Comparison of ENCODE assay signal across 8 cellular contexts in the genomic region with DNA sequence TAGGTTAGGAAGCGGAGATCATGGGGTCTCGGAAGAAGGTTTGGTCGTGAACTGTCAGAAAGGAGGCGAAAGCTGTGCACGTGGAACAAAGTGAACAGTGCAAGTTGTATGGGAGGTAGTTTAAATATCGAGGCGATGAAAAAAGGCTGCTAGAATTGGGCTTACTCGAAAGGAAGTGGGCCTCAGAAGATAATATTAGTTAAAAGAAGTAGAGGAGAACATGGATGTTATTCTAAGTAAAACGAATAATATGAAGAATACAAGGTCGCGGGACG. TPM values are rescaled to one million over a fixed set of nuclear protein-coding genes. Genes with fewer than 3 reads are reported as not detected.
A peak's percentile ranks its signal among the peaks of the same experiment; 100 is the strongest.
DNase-seq lines count a peak whose midpoint lies in the region; ATAC-seq and TF ChIP-seq lines count a peak whose summit lies in the region.

No MANE protein-coding gene starts in this region.

- peak overlapping the region; percentile 61 for H3K4ac ChIP-seq in IMR-90 (ENCODE audit: low read depth, low read length)

- no peak overlapping the region for H3K18ac ChIP-seq in IMR-90 (ENCODE audit: low read depth, low read length)

- TF ChIP-seq POLR2A in IMR-90 (IDR thresholded peaks at IDR 0.05; ENCODE audit: low read depth, low read length) = no peak

- H3K4me3 ChIP-seq in DND-41 (ENCODE audit: low read depth in 1 of 2, low read length in 2 of 2) (peak overlapping the region; percentile 91 to 93; a peak in 3 of 4 replicates), IMR-90 (ENCODE audit: insufficient read depth, low read depth, low read length) (peak overlapping the region; percentile 89), choroid plexus epithelial cell (ENCODE audit: low read depth, low read length) (peak overlapping the region; percentile 90)
- peak overlapping the region; percentile 94 for H3K4me3 ChIP-seq in naive thymus-derived CD4-positive, alpha-beta T cell (ENCODE audit: low read length)

- peaks cover 0 to 20% (median 4%) of the 10 kb centered on the region in 5 donors for H3K36me3 Mint-ChIP-seq in naive thymus-derived CD4-positive, alpha-beta T cell

- H3K23ac ChIP-seq in IMR-90 (ENCODE audit: low read depth, low read length) = peak overlapping the region; percentile 19

- H3K9me3 Mint-ChIP-seq in naive thymus-derived CD4-positive, alpha-beta T cell = peaks cover 0 to 2% (median 0%) of the 10 kb centered on the region in 11 donors

- peak overlapping the region; percentile 68 for H3K27ac ChIP-seq in DND-41 (ENCODE audit: low read length)
- peak overlapping the region; percentile 70 for H3K27ac ChIP-seq in IMR-90 (ENCODE audit: insufficient read depth, low read length)
- H3K27ac ChIP-seq in naive thymus-derived CD4-positive, alpha-beta T cell (ENCODE audit: low read depth, low read length) = peak overlapping the region; percentile 89

- H3K14ac ChIP-seq in IMR-90 (replicated peaks; ENCODE audit: low read depth, low read length) = peak overlapping the region; percentile 35

- peak overlapping the region; percentile 89 for H3K4me2 ChIP-seq in DND-41 (ENCODE audit: insufficient read depth, low read length)
- peak overlapping the region; percentile 96 for H3K4me2 ChIP-seq in IMR-90 (ENCODE audit: low read depth, low read length)

- H3K36me3 ChIP-seq in DND-41 (ENCODE audit: insufficient read depth, low read length) (peaks cover 12% of the 10 kb centered on the region), IMR-90 (ENCODE audit: control insufficient read depth, insufficient read depth, low read length) (peaks cover 4% of the 10 kb centered on the region)
- peaks cover 0 to 14% (median 5%) of the 10 kb centered on the region in 3 experiments for H3K36me3 ChIP-seq in naive thymus-derived CD4-positive, alpha-beta T cell (ENCODE audit: control insufficient read depth in 2 of 3, insufficient read depth in 3 of 3, low read length in 3 of 3)

- H3K4me1 ChIP-seq in DND-41 (ENCODE audit: insufficient read depth, low read length) (peaks cover 46% of the 10 kb centered on the region), IMR-90 (ENCODE audit: control insufficient read depth, insufficient read depth, low read length) (0 out of 2 replicates have a peak, but pooled peaks cover 3% of the 10 kb centered on the region)
- peaks cover 24 to 30% of the 10 kb centered on the region in 2 donors for H3K4me1 ChIP-seq in naive thymus-derived CD4-positive, alpha-beta T cell (ENCODE audit: control insufficient read depth in 2 of 2, insufficient read depth in 2 of 2, low read length in 2 of 2)

- H3K4me3 Mint-ChIP-seq in naive thymus-derived CD4-positive, alpha-beta T cell = peak overlapping the region; percentile 90 to 97 (median 94)

- H4K8ac ChIP-seq in IMR-90 (ENCODE audit: low read depth in 2 of 2, low read length in 2 of 2) = peak overlapping the region; percentile 71 to 90; a peak in 3 of 4 replicates

- peaks cover 25% of the 10 kb centered on the region; the same call in 1 of the 2 replicates for H4K20me1 ChIP-seq in DND-41 (ENCODE audit: insufficient read depth, low read length)
- H4K20me1 ChIP-seq in IMR-90 (ENCODE audit: insufficient read depth, low read length) = peaks cover 8% of the 10 kb centered on the region; the same call in 1 of the 2 replicates

- peak overlapping the region; percentile 65; the same call in 1 of the 2 replicates for H4K91ac ChIP-seq in IMR-90 (ENCODE audit: insufficient read depth, low read depth, low read length)

- H2BK15ac ChIP-seq in IMR-90 (ENCODE audit: low read depth, low read length) = no peak overlapping the region

- H3K56ac ChIP-seq in IMR-90 (ENCODE audit: extremely low read depth, insufficient read depth, low read length) = peak overlapping the region; percentile 61

- H3K9me3 ChIP-seq in DND-41 (ENCODE audit: insufficient read depth, low read length, severe bottlenecking) = no peaks in the 10 kb centered on the region
- no peaks in the 10 kb centered on the region for H3K9me3 ChIP-seq in IMR-90 (ENCODE audit: control insufficient read depth, insufficient read depth, low read length)
- no peaks in the 10 kb centered on the region for H3K9me3 ChIP-seq in naive thymus-derived CD4-positive, alpha-beta T cell (ENCODE audit: control insufficient read depth in 2 of 3, low read length in 3 of 3)

- BruUV-seq in IMR-90 (replicated peaks; lab: Mats Ljungman, UMichigan) = no TSS peak

- H3K27me3 Mint-ChIP-seq in naive thymus-derived CD4-positive, alpha-beta T cell = peaks cover 0 to 2% (median 0%) of the 10 kb centered on the region in 5 donors

- peak overlapping the region; percentile 95 for H2AK5ac ChIP-seq in IMR-90 (ENCODE audit: low read depth, low read length)

- H3K27ac Mint-ChIP-seq in naive thymus-derived CD4-positive, alpha-beta T cell = peak overlapping the region; percentile 74 to 97 (median 94)

- peaks cover 18 to 69% of the 10 kb centered on the region in 2 experiments for H3K79me1 ChIP-seq in IMR-90 (ENCODE audit: low read depth in 1 of 2, low read length in 2 of 2)

- CTCF ChIA-PET in IMR-90 (lab: Yijun Ruan, JAX) = interaction anchor here (1.4 to 1.6 kb wide), 2 partner anchors 17 to 19 kb away, joined by 3 read pairs; no protein-coding TSS in a partner anchor
- CTCF ChIA-PET in naive thymus-derived CD4-positive, alpha-beta T cell (lab: Charles Lee) = no interaction called here

- H3K27me3 ChIP-seq in DND-41 (ENCODE audit: insufficient read depth, low read length, poor library complexity) = no peaks in the 10 kb centered on the region
- no peaks in the 10 kb centered on the region for H3K27me3 ChIP-seq in IMR-90 (ENCODE audit: control insufficient read depth, insufficient read depth, low read length)
- no peaks in the 10 kb centered on the region for H3K27me3 ChIP-seq in naive thymus-derived CD4-positive, alpha-beta T cell (ENCODE audit: control insufficient read depth in 2 of 2, insufficient read depth in 2 of 2, low read length in 2 of 2)

- TF ChIP-seq RAD21 in IMR-90 (IDR thresholded peaks at IDR 0.05; ENCODE audit: low read length) = no peak

- no peak for ATAC-seq in DND-41 (ENCODE audit: insufficient read depth, low read depth)
- ATAC-seq in IMR-90 (ENCODE audit: low read depth) = no peak
- ATAC-seq in naive thymus-derived CD4-positive, alpha-beta T cell = no peak
- ATAC-seq in HG02798 (IDR thresholded peaks at IDR 0.05; ENCODE audit: poor library complexity, unreplicated experiment) = no peak
- ATAC-seq in GM21367 (IDR thresholded peaks at IDR 0.05; ENCODE audit: unreplicated experiment) = no peak

- H3K4me1 Mint-ChIP-seq in naive thymus-derived CD4-positive, alpha-beta T cell = peaks cover 41 to 78% (median 71%) of the 10 kb centered on the region in 7 donors

- H3K9ac ChIP-seq in DND-41 (ENCODE audit: low read depth, low read length) (peak overlapping the region; percentile 70), IMR-90 (ENCODE audit: low read depth, low read length) (peak overlapping the region; percentile 98)

- peak overlapping the region; percentile 31 for H4K5ac ChIP-seq in IMR-90 (ENCODE audit: low read depth, low read length)

- 0% methylated on average over 10 of the region's 12 CpGs; no CpG with 5 or more reads in 1 of the 2 experiments for WGBS in IMR-90 (ENCODE audit: extremely low coverage in 2 of 2, insufficient read length in 1 of 2), 2 experiments

- POLR2A ChIA-PET in IMR-90 (lab: Charles Lee; ENCODE audit: unreplicated experiment) = no interaction called here
- POLR2A ChIA-PET in naive thymus-derived CD4-positive, alpha-beta T cell (lab: Charles Lee) = no interaction called here

- H3K79me2 ChIP-seq in DND-41 (ENCODE audit: insufficient read depth, low read length) = peaks cover 81% of the 10 kb centered on the region

- peaks cover 3% of the 10 kb centered on the region for H3K9me1 ChIP-seq in IMR-90 (ENCODE audit: insufficient read depth, low read length)

- in situ Hi-C loops in IMR-90 (cut with MboI; ENCODE audit: low sequenced_read_pairs) (no loop called here), GM13976 (cut with MboI; ENCODE audit: low sequenced_read_pairs, unreplicated experiment) (no loop called here)

- DNase-seq in DND-41 (no peak), IMR-90 (no peak), choroid plexus epithelial cell (ENCODE audit: low read depth) (no peak), GM13976 (ENCODE audit: low spot score) (no peak), AG08395 (ENCODE audit: low spot score) (no peak)
- DNase-seq in naive thymus-derived CD4-positive, alpha-beta T cell = no peak

- peak overlapping the region; percentile 96 for H2AFZ ChIP-seq in DND-41 (ENCODE audit: low read depth, low read length)
- H2AFZ ChIP-seq in IMR-90 (replicated peaks; ENCODE audit: low read length, poor library complexity) = peak overlapping the region; percentile 99

- H2BK120ac ChIP-seq in IMR-90 (ENCODE audit: low read depth, low read length) = no peak overlapping the region

- no peak overlapping the region for H2BK20ac ChIP-seq in IMR-90 (ENCODE audit: low read depth, low read length)

- dilution Hi-C loops in IMR-90 (cut with HindIII; ENCODE audit: low sequenced_read_pairs, unreplicated experiment) = no loop called here

- TF ChIP-seq CTCF in DND-41 (IDR thresholded peaks at IDR 0.05; ENCODE audit: borderline replicate concordance, extremely low read depth, low read length, poor library complexity, severe bottlenecking) (no peak), IMR-90 (conservative IDR thresholded peaks at IDR 0.05; ENCODE audit: low read depth, low read length) (no peak), choroid plexus epithelial cell (conservative IDR thresholded peaks at IDR 0.05; ENCODE audit: low read depth, low read length) (no peak), GM13976 (IDR thresholded peaks at IDR 0.05; ENCODE audit: borderline replicate concordance, control extremely low read depth, extremely low read depth, insufficient read depth, missing control alignments) (no peak)

- H2AK9ac ChIP-seq in IMR-90 (replicated peaks; ENCODE audit: low read depth, low read length, poor library complexity) = peak overlapping the region; percentile 94

- intact Hi-C loops in IMR-90 (cut with micrococcal nuclease) = no loop called here
- intact Hi-C loops in naive thymus-derived CD4-positive, alpha-beta T cell (cut with micrococcal nuclease) = no loop called here

- no peak overlapping the region for H2BK5ac ChIP-seq in IMR-90 (ENCODE audit: low read depth, low read length, poor library complexity, severe bottlenecking)

TF ChIP-seq in IMR-90, 13 proteins besides CTCF, POLR2A, EP300 and RAD21 (continues in another document):
- TF ChIP-seq MAFK (IDR thresholded peaks at IDR 0.05; ENCODE audit: low read depth, low read length) = no peak

RNA-seq across cellular contexts. Expression of a gene that starts 0.6 kb away (rescaled TPM):
- total RNA-seq in IMR-90 (2012; rRNA removed) = 74.7 and 88.5 TPM in 2 replicates
- 15.3 and 16.7 TPM in 2 replicates for polyA plus RNA-seq in IMR-90 (2012; rRNA removed)
- 3.8 and 9.3 TPM in 2 replicates for polyA plus RNA-seq in IMR-90 (2012; cell fraction: cytosol; rRNA removed)
- polyA plus RNA-seq in IMR-90 (2012; cell fraction: nucleus; rRNA removed; ENCODE audit: low replicate concordance) = 2.4 and 12.0 TPM in 2 replicates
- 10 to 100 TPM; 12.2 to 34.6 (median 30.0) TPM for total RNA-seq in naive thymus-derived CD4-positive, alpha-beta T cell
- polyA plus RNA-seq in naive thymus-derived CD4-positive, alpha-beta T cell = 10 to 100 TPM; 28.8 to 53.9 TPM

RNA-seq across cellular contexts. Expression of a gene that starts 0.7 kb away (rescaled TPM):
- 26.7 and 27.1 TPM in 2 replicates for total RNA-seq in IMR-90 (2012; rRNA removed)
- polyA plus RNA-seq in IMR-90 (2012; rRNA removed) = 5.4 and 6.0 TPM in 2 replicates
- polyA plus RNA-seq in IMR-90 (2012; cell fraction: cytosol; rRNA removed) = 1.0 and 1.3 TPM in 2 replicates
- 0.49 and 4.0 TPM in 2 replicates for polyA plus RNA-seq in IMR-90 (2012; cell fraction: nucleus; rRNA removed; ENCODE audit: low replicate concordance)
- 10 to 100 TPM; 22.3 to 31.2 (median 25.2) TPM for total RNA-seq in naive thymus-derived CD4-positive, alpha-beta T cell
- 10 to 100 TPM in 1 of 2 donors, 1 to 10 TPM in 1; 9.7 to 12.7 TPM for polyA plus RNA-seq in naive thymus-derived CD4-positive, alpha-beta T cell
